Comparison of ENCODE assay signal across 8 cellular contexts in genomic region chr6:107115695-107116327, GRCh38. TPM values are rescaled to one million over a fixed set of nuclear protein-coding genes. Genes with fewer than 3 reads are reported as not detected.
A peak's percentile ranks its signal among the peaks of the same experiment; 100 is the strongest.
DNase-seq lines count a peak whose midpoint lies in the region; ATAC-seq and TF ChIP-seq lines count a peak whose summit lies in the region.

No MANE protein-coding gene starts in this region.

- peak overlapping the region; percentile 97 for H3K9ac ChIP-seq in BLaER1

- H3K4me1 ChIP-seq in BLaER1, result peaks cover 45% of the 10 kb centered on the region

- H3K9me3 ChIP-seq in BLaER1, result no peaks in the 10 kb centered on the region

- ATAC-seq in GM19328 (IDR thresholded peaks at IDR 0.05; ENCODE audit: unreplicated experiment), result peak; percentile 16
- ATAC-seq in HG03469 (IDR thresholded peaks at IDR 0.05; ENCODE audit: unreplicated experiment), result no peak

- H3K27me3 ChIP-seq in BLaER1, result no peaks in the 10 kb centered on the region

- no peaks in the 10 kb centered on the region for H3K9me3 Mint-ChIP-seq in T-helper 2 cell treated with Interferon-gamma antibody and Interleukin-4, amounts not matched to agents 5 μg/mL and 100 μg/mL, for 36 hours
- no peaks in the 10 kb centered on the region for H3K9me3 Mint-ChIP-seq in dendritic cell treated with granulocyte-macrophage colony-stimulating factor and Interleukin-4, amounts not matched to agents 40 ng/mL and 50 ng/mL, for 4 days

- 0% methylated on average over 28 to 31 of the region's 45 CpGs for WGBS in lower leg skin, 2 donors

- peak overlapping the region; percentile 96 for H3K4me2 ChIP-seq in BLaER1

- TF ChIP-seq POLR2A in lower leg skin (IDR thresholded peaks at IDR 0.05), result no peak

- H3K4me3 ChIP-seq in BLaER1 (peak overlapping the region; percentile 85), lower leg skin (ENCODE audit: low read depth, poor library complexity, severe bottlenecking) (peak overlapping the region; percentile 40)

- no peak for TF ChIP-seq CTCF in lower leg skin (IDR thresholded peaks at IDR 0.05)

- H3K4me3 Mint-ChIP-seq in T-helper 2 cell treated with Interferon-gamma antibody and Interleukin-4, amounts not matched to agents 5 μg/mL and 100 μg/mL, for 36 hours, result peak overlapping the region; percentile 82
- peak overlapping the region; percentile 78 for H3K4me3 Mint-ChIP-seq in dendritic cell treated with granulocyte-macrophage colony-stimulating factor and Interleukin-4, amounts not matched to agents 40 ng/mL and 50 ng/mL, for 4 days

- H3K36me3 Mint-ChIP-seq in T-helper 2 cell treated with Interferon-gamma antibody and Interleukin-4, amounts not matched to agents 5 μg/mL and 100 μg/mL, for 36 hours (ENCODE audit: low read depth), result no peaks in the 10 kb centered on the region
- H3K36me3 Mint-ChIP-seq in dendritic cell treated with granulocyte-macrophage colony-stimulating factor and Interleukin-4, amounts not matched to agents 40 ng/mL and 50 ng/mL, for 4 days (ENCODE audit: low read depth), result no peaks in the 10 kb centered on the region

- H4K20me1 ChIP-seq in BLaER1, result no peaks in the 10 kb centered on the region

- peaks cover 12% of the 10 kb centered on the region for H3K4me1 Mint-ChIP-seq in T-helper 2 cell treated with Interferon-gamma antibody and Interleukin-4, amounts not matched to agents 5 μg/mL and 100 μg/mL, for 36 hours (ENCODE audit: low read depth)
- H3K4me1 Mint-ChIP-seq in dendritic cell treated with granulocyte-macrophage colony-stimulating factor and Interleukin-4, amounts not matched to agents 40 ng/mL and 50 ng/mL, for 4 days (ENCODE audit: low read depth), result peaks cover 23% of the 10 kb centered on the region

- intact Hi-C loops in dendritic cell treated with granulocyte-macrophage colony-stimulating factor and Interleukin-4, amounts not matched to agents 40 ng/mL and 50 ng/mL, for 4 days (cut with micrococcal nuclease), result loop anchor here (10.0 kb wide), 1 partner anchor 671 kb away; no protein-coding TSS in a partner anchor
- intact Hi-C loops in lower leg skin (cut with DNase I; ENCODE audit: low total_unique reads), result no loop called here

- DNase-seq in NAMALWA (ENCODE audit: low spot score), result peak; percentile 67
- peak; percentile 40 for DNase-seq in T-helper 2 cell treated with Interferon-gamma antibody and Interleukin-4, amounts not matched to agents 5 μg/mL and 100 μg/mL, for 36 hours (ENCODE audit: low spot score)
- peak in 1 of 2 donors; percentile 86 for DNase-seq in lower leg skin (ENCODE audit: low spot score in 2 of 2)
- DNase-seq in stimulated activated CD4-positive, alpha-beta T cell treated with anti-CD3 and anti-CD28 coated beads, Interleukin-4, amount 100 ng/mL, for 4 hours, result peak; percentile 30 to 39

- peak overlapping the region; percentile 75 for H3K27ac Mint-ChIP-seq in T-helper 2 cell treated with Interferon-gamma antibody and Interleukin-4, amounts not matched to agents 5 μg/mL and 100 μg/mL, for 36 hours
- no peak overlapping the region for H3K27ac Mint-ChIP-seq in dendritic cell treated with granulocyte-macrophage colony-stimulating factor and Interleukin-4, amounts not matched to agents 40 ng/mL and 50 ng/mL, for 4 days

- H3K27me3 Mint-ChIP-seq in T-helper 2 cell treated with Interferon-gamma antibody and Interleukin-4, amounts not matched to agents 5 μg/mL and 100 μg/mL, for 36 hours (ENCODE audit: low read depth), result peaks cover 13% of the 10 kb centered on the region
- peaks cover 17% of the 10 kb centered on the region for H3K27me3 Mint-ChIP-seq in dendritic cell treated with granulocyte-macrophage colony-stimulating factor and Interleukin-4, amounts not matched to agents 40 ng/mL and 50 ng/mL, for 4 days

- peak overlapping the region; percentile 98 for H3K27ac ChIP-seq in BLaER1

- H3K36me3 ChIP-seq in BLaER1, result no peaks in the 10 kb centered on the region

RNA-seq across cellular contexts. Expression of gene BEND3, which starts 0.5 kb away (rescaled TPM):
- 1 to 10 TPM; 1.1 to 1.8 (median 1.4) TPM for total RNA-seq in lower leg skin
